ENCODE assay signal across 5 cellular contexts in genomic region chr12:53744130-53744441, GRCh38. TPM values are rescaled to one million over a fixed set of nuclear protein-coding genes. Genes with fewer than 3 reads are reported as not detected.
"Had no signal": no experiment of that assay in that cellular context is flagged by ENCODE, and none has a peak within 500 bp of the region (broad histone marks: within the 10 kb centered on the region; RNA-seq: fewer than 3 reads in every experiment).

No MANE protein-coding gene starts in this region.

RNA-seq across cellular contexts. Expression of gene CISTR, which starts 7.7 kb away (rescaled TPM):
- total RNA-seq: GM23338, H1, H9, HT-29, IMR-90 had no signal
- polyA plus RNA-seq: GM23338, H1, IMR-90 had no signal
